In the genomic region with DNA sequence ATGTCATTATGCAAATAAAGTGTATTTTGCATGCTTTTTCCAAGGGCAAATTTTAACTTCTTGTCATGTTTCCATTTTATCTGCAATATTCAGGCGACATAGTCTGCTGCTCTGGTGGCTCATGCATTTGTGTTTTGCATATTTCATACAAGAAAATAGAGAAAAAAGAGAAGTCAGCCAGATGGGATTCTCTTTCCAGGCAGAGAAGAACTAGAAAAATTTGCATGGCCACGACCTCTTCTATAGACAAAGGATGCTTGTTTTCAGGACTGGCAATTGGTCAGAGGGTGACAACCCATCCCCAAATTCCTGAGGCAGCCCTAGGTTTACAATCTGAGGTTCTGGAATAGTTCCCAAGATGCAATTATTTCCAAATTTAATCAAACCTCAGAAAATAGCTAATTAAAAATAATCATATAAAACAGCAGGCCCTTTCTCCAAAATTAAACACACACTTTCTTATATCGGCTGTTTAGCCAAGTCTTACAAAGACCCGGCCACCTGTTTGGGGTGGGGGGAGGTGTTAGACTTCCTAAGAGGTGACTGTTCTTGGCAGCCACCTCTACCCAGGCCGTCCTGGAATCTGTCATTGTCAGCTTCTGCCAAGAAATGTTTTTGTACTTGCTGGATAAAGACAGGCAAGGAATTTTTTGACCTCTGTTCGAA, we compare ENCODE assay signal across 12 cellular contexts. TPM values are rescaled to one million over a fixed set of nuclear protein-coding genes. Genes with fewer than 3 reads are reported as not detected.
DNase-seq lines count a peak whose midpoint lies in the region; ATAC-seq, FAIRE-seq and TF ChIP-seq lines count a peak whose summit lies in the region.
"Had no signal": no experiment of that assay in that cellular context is flagged by ENCODE, and none has a peak within 500 bp of the region (broad histone marks: within the 10 kb centered on the region; RNA-seq: fewer than 3 reads in every experiment).

No MANE protein-coding gene starts in this region.

- WGBS in A549 (ENCODE audit: missing lambda C conversion rate) = 41% methylated on average over 6 of the region's 6 CpGs
- WGBS in suprapubic skin = 26% methylated on average over 6 of the region's 6 CpGs

- TF ChIP-seq RAD21 in A549 (conservative IDR thresholded peaks at IDR 0.05 in 1 of 2, IDR thresholded peaks at IDR 0.05 in 1 of 2) = no peak

- H3K4me1 ChIP-seq in A549 (peaks cover 34% of the 10 kb centered on the region), Loucy (ENCODE audit: insufficient read depth, low read length, poor library complexity, severe bottlenecking) (peaks cover 9% of the 10 kb centered on the region), suprapubic skin (peaks cover 29% of the 10 kb centered on the region)

- no peaks in the 10 kb centered on the region for H3K9me3 Mint-ChIP-seq in progenitor cell of endocrine pancreas (ENCODE audit: low read depth)

- H3K4me3 ChIP-seq in A549 (no peak overlapping the region), Loucy (ENCODE audit: low read length, poor library complexity, severe bottlenecking) (no peak overlapping the region), suprapubic skin (no peak overlapping the region)

- no peaks in the 10 kb centered on the region for H3K79me2 ChIP-seq in Loucy (ENCODE audit: insufficient read depth, low read length)

- POLR2A ChIA-PET in A549 (lab: Yijun Ruan, JAX) = interaction anchor here (1.3 kb wide), 1 partner anchor 21 kb away, joined by 4 read pairs; a partner anchor contains a TSS

- no peak overlapping the region for H3K27ac Mint-ChIP-seq in progenitor cell of endocrine pancreas

- no peak for FAIRE-seq in A549 (lab: Jason Lieb, UNC)

- TF ChIP-seq POLR2A in A549 (IDR thresholded peaks at IDR 0.05; ENCODE audit: low read length) = no peak
- TF ChIP-seq POLR2A in suprapubic skin (IDR thresholded peaks at IDR 0.05) = no peak

- H3K27ac ChIP-seq in A549 (no peak overlapping the region), suprapubic skin (no peak overlapping the region)
- H3K27ac ChIP-seq: neutrophil had no signal

- no peak overlapping the region for H3K9ac ChIP-seq in Loucy (ENCODE audit: low read depth, low read length, poor library complexity, severe bottlenecking)

- 0 out of 2 replicates have a peak overlapping the region, but pooled peaks have one; percentile 35 for H2AFZ ChIP-seq in Loucy (ENCODE audit: low read length)

- no peak for TF ChIP-seq CTCF in A549 (IDR thresholded peaks at IDR 0.05)
- TF ChIP-seq CTCF in Loucy (conservative IDR thresholded peaks at IDR 0.05; ENCODE audit: low read length) = no peak
- TF ChIP-seq CTCF in progenitor cell of endocrine pancreas (IDR thresholded peaks at IDR 0.05; ENCODE audit: unreplicated experiment) = no peak
- TF ChIP-seq CTCF in suprapubic skin (IDR thresholded peaks at IDR 0.05) = no peak

- H4K20me1 ChIP-seq in Loucy (ENCODE audit: insufficient read depth, low read length, poor library complexity, severe bottlenecking) = no peaks in the 10 kb centered on the region

- TF ChIP-seq EP300 in A549 (IDR thresholded peaks at IDR 0.05) = no peak
- no peak for TF ChIP-seq EP300 in suprapubic skin (IDR thresholded peaks at IDR 0.05)

- ATAC-seq in A549 (no peak), GM18511 (IDR thresholded peaks at IDR 0.05; ENCODE audit: unreplicated experiment) (peak; percentile 64), GM21360 (IDR thresholded peaks at IDR 0.05; ENCODE audit: unreplicated experiment) (no peak)

- H3K4me2 ChIP-seq in A549 (0 out of 3 replicates have a peak overlapping the region, but pooled peaks have one; percentile 5), Loucy (ENCODE audit: low read depth, low read length, poor library complexity, severe bottlenecking) (no peak overlapping the region)

- H3K27me3 Mint-ChIP-seq in progenitor cell of endocrine pancreas = no peaks in the 10 kb centered on the region

- DNase-seq in A549 (ENCODE audit: low read depth in 1 of 2, low spot score in 1 of 2) (no peak), cerebellum (ENCODE audit: low spot score) (peak; percentile 63), progenitor cell of endocrine pancreas (ENCODE audit: low spot score, unreplicated experiment) (no peak), suprapubic skin (ENCODE audit: low spot score in 2 of 2) (no peak), RPMI8226 (no peak)
- DNase-seq: activated CD4-positive, alpha-beta T cell treated with anti-CD3 and anti-CD28 coated beads, Interleukin-2, amount 50 U/mL, for 1 hour; glutamatergic neuron; NCI-H748 treated with DMSO at 0.1 percent for 48 hours had no signal

- H3K27me3 ChIP-seq in Loucy (ENCODE audit: insufficient read depth, low read length, poor library complexity, severe bottlenecking) (no peaks in the 10 kb centered on the region), suprapubic skin (no peaks in the 10 kb centered on the region)
- H3K27me3 ChIP-seq: neutrophil had no signal

- no peaks in the 10 kb centered on the region for H3K9me3 ChIP-seq in A549
- H3K9me3 ChIP-seq in Loucy (ENCODE audit: insufficient read depth, low read depth, low read length) = no peaks in the 10 kb centered on the region
- H3K9me3 ChIP-seq in suprapubic skin = no peaks in the 10 kb centered on the region
- H3K9me3 ChIP-seq: neutrophil had no signal

- CTCF ChIA-PET in A549 (lab: Yijun Ruan, JAX) = interaction anchor here (0.8 to 1.8 kb wide), 2 partner anchors 17 to 70 kb away, joined by 3 to 8 read pairs; no protein-coding TSS in a partner anchor

- no peak overlapping the region for H3K4me3 Mint-ChIP-seq in progenitor cell of endocrine pancreas (ENCODE audit: low read depth)

- no peaks in the 10 kb centered on the region for H3K36me3 Mint-ChIP-seq in progenitor cell of endocrine pancreas (ENCODE audit: insufficient read depth)

- peaks cover 2% of the 10 kb centered on the region; the same call in 1 of the 2 replicates for H3F3A ChIP-seq in Loucy (ENCODE audit: low read depth)

- no peaks in the 10 kb centered on the region for H3K9me2 ChIP-seq in Loucy (replicated peaks; ENCODE audit: low read depth, low read length)

- H3K36me3 ChIP-seq in Loucy (ENCODE audit: insufficient read depth, low read length) = no peaks in the 10 kb centered on the region
- no peaks in the 10 kb centered on the region for H3K36me3 ChIP-seq in suprapubic skin
- H3K36me3 ChIP-seq: neutrophil had no signal

- peaks cover 6% of the 10 kb centered on the region for H3K4me1 Mint-ChIP-seq in progenitor cell of endocrine pancreas (ENCODE audit: low read depth)

TF ChIP-seq in A549, 52 proteins besides CTCF, POLR2A, EP300 and RAD21:
- no peak for TF ChIP-seq CBX2 (IDR thresholded peaks at IDR 0.05; ENCODE audit: borderline replicate concordance, low read depth)
- TF ChIP-seq HOXB5 (CRISPR knock-in tag; IDR thresholded peaks at IDR 0.05) = no peak
- no peak for TF ChIP-seq KDM1A (IDR thresholded peaks at IDR 0.05; ENCODE audit: low read depth)
- TF ChIP-seq, protein P1, sequence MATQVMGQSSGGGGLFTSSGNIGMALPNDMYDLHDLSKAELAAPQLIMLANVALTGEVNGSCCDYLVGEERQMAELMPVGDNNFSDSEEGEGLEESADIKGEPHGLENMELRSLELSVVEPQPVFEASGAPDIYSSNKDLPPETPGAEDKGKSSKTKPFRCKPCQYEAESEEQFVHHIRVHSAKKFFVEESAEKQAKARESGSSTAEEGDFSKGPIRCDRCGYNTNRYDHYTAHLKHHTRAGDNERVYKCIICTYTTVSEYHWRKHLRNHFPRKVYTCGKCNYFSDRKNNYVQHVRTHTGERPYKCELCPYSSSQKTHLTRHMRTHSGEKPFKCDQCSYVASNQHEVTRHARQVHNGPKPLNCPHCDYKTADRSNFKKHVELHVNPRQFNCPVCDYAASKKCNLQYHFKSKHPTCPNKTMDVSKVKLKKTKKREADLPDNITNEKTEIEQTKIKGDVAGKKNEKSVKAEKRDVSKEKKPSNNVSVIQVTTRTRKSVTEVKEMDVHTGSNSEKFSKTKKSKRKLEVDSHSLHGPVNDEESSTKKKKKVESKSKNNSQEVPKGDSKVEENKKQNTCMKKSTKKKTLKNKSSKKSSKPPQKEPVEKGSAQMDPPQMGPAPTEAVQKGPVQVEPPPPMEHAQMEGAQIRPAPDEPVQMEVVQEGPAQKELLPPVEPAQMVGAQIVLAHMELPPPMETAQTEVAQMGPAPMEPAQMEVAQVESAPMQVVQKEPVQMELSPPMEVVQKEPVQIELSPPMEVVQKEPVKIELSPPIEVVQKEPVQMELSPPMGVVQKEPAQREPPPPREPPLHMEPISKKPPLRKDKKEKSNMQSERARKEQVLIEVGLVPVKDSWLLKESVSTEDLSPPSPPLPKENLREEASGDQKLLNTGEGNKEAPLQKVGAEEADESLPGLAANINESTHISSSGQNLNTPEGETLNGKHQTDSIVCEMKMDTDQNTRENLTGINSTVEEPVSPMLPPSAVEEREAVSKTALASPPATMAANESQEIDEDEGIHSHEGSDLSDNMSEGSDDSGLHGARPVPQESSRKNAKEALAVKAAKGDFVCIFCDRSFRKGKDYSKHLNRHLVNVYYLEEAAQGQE (IDR thresholded peaks at IDR 0.05) = no peak
- TF ChIP-seq HOXB13 (CRISPR knock-in tag; IDR thresholded peaks at IDR 0.05; ENCODE audit: low read depth) = no peak
- no peak for TF ChIP-seq MYC (IDR thresholded peaks at IDR 0.05; ENCODE audit: borderline replicate concordance, low read length)
- TF ChIP-seq EHMT2 (IDR thresholded peaks at IDR 0.05; ENCODE audit: low read depth) = no peak
- TF ChIP-seq ZFP36 (IDR thresholded peaks at IDR 0.05; ENCODE audit: borderline replicate concordance, partially characterized antibody) = no peak
TF ChIP-seq in A549: peak in this region for 0.

RNA-seq across cellular contexts. Expression of a gene that starts 20.6 kb away (rescaled TPM):
- polyA plus RNA-seq in A549 (2011; rRNA removed) (45.5 and 48.9 TPM in 2 replicates), A549 (2017; fragmentation: RNase III; extraction: RNeasy Plus Mini Kit Qiagen cat#74134 plus additional on column Dnase treatment) (17.0 to 19.6 TPM (median 19.5 TPM) in 3 replicates)
- 6.8 and 8.2 TPM in 2 replicates for polyA plus RNA-seq in A549 (2012; cell fraction: cytosol; rRNA removed)
- 9.4 and 10.6 TPM in 2 replicates for polyA plus RNA-seq in A549 (2012; cell fraction: nucleus; rRNA removed)
- polyA minus RNA-seq in A549 (2011; rRNA and poly(A)+ RNA removed) = 24.3 and 37.8 TPM in 2 replicates
- total RNA-seq in cerebellum (52.4 TPM), progenitor cell of endocrine pancreas (68.3 and 77.0 TPM in 2 replicates), suprapubic skin (10 to 100 TPM; 18.3 to 38.3 (median 27.7) TPM)
